Comparison of ENCODE assay signal across 1 cellular context in the genomic region with DNA sequence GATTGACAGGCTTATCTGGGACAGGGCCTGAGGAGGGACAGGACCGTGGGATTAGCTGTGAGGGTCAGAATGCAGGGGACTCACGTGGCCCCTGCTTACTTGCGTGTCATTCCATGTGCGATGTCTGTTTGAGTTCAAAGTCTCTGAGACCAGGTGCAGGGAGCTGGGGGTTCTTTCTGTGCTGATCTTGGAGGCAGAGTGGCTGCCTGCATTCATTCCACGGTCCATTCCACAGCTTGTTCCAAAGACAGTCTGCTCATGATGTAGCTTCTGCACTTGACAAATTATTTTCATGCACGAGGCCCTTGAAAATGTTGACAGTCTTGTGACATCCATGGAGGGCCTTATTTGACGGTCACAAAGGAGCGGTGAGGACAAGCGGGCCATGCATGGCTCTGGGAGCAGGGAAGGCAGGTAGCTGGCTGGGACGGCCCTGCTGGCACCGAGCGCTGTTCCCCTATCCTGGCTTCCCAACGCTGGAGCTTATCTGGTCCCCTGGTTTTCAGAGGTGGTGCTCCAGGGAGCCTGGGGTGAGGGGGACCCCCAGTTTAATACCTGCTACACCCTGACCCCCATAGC.
TF ChIP-seq lines count a peak whose summit lies in the region.

No MANE protein-coding gene starts in this region.

TF ChIP-seq in HepG2, 621 proteins besides CTCF, POLR2A, EP300 and RAD21 (continued from another document and continues in another):
- TF ChIP-seq, protein P1, sequence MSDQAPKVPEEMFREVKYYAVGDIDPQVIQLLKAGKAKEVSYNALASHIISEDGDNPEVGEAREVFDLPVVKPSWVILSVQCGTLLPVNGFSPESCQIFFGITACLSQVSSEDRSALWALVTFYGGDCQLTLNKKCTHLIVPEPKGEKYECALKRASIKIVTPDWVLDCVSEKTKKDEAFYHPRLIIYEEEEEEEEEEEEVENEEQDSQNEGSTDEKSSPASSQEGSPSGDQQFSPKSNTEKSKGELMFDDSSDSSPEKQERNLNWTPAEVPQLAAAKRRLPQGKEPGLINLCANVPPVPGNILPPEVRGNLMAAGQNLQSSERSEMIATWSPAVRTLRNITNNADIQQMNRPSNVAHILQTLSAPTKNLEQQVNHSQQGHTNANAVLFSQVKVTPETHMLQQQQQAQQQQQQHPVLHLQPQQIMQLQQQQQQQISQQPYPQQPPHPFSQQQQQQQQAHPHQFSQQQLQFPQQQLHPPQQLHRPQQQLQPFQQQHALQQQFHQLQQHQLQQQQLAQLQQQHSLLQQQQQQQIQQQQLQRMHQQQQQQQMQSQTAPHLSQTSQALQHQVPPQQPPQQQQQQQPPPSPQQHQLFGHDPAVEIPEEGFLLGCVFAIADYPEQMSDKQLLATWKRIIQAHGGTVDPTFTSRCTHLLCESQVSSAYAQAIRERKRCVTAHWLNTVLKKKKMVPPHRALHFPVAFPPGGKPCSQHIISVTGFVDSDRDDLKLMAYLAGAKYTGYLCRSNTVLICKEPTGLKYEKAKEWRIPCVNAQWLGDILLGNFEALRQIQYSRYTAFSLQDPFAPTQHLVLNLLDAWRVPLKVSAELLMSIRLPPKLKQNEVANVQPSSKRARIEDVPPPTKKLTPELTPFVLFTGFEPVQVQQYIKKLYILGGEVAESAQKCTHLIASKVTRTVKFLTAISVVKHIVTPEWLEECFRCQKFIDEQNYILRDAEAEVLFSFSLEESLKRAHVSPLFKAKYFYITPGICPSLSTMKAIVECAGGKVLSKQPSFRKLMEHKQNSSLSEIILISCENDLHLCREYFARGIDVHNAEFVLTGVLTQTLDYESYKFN (CRISPR knock-in tag; conservative IDR thresholded peaks at IDR 0.05), result peak; percentile 88
- TF ChIP-seq ZNF746 (CRISPR knock-in tag; IDR thresholded peaks at IDR 0.05) (peak; percentile 83; the same call in 1 of the 2 replicates), ETS1 (CRISPR knock-in tag; IDR thresholded peaks at IDR 0.05) (no peak; the same call in 1 of the 2 replicates), ZNF367 (CRISPR knock-in tag; IDR thresholded peaks at IDR 0.05; ENCODE audit: borderline replicate concordance) (0 out of 2 replicates have a peak, but pooled peaks have one; percentile 59), SIN3B (IDR thresholded peaks at IDR 0.05; ENCODE audit: low read length) (no peak), TOE1 (CRISPR knock-in tag; IDR thresholded peaks at IDR 0.05) (no peak), CENPT (CRISPR knock-in tag; IDR thresholded peaks at IDR 0.05; ENCODE audit: low read depth) (0 out of 2 replicates have a peak, but pooled peaks have one; percentile 67), ELF1 (CRISPR knock-in tag; IDR thresholded peaks at IDR 0.05) (peak; percentile 21; the same call in 1 of the 2 replicates), MTERF4 (CRISPR knock-in tag; IDR thresholded peaks at IDR 0.05) (0 out of 2 replicates have a peak, but pooled peaks have one; percentile 81), ZNF691 (CRISPR knock-in tag; IDR thresholded peaks at IDR 0.05; ENCODE audit: borderline replicate concordance, low read depth) (peak; percentile 92), ZNF253 (CRISPR knock-in tag; IDR thresholded peaks at IDR 0.05; ENCODE audit: borderline replicate concordance) (peak; percentile 96; the same call in 1 of the 2 replicates), KDM5B (CRISPR knock-in tag; IDR thresholded peaks at IDR 0.05; ENCODE audit: borderline replicate concordance) (no peak; the same call in 1 of the 2 replicates), ZC3H13 (CRISPR knock-in tag; IDR thresholded peaks at IDR 0.05) (0 out of 2 replicates have a peak, but pooled peaks have one; percentile 58), PRDM10 (CRISPR knock-in tag; IDR thresholded peaks at IDR 0.05; ENCODE audit: low read depth) (peak; percentile 89), KMT2B (CRISPR knock-in tag; IDR thresholded peaks at IDR 0.05) (peak; percentile 81; the same call in 1 of the 2 replicates), ZNF274 (CRISPR knock-in tag; IDR thresholded peaks at IDR 0.05) (no peak; the same call in 1 of the 2 replicates), KDM2A (CRISPR knock-in tag; IDR thresholded peaks at IDR 0.05; ENCODE audit: borderline replicate concordance, low read depth) (no peak; the same call in none of the 2 replicates), SMAD1 (CRISPR knock-in tag; IDR thresholded peaks at IDR 0.05; ENCODE audit: borderline replicate concordance, low read depth) (0 out of 2 replicates have a peak, but pooled peaks have one; percentile 10), NCOA2 (CRISPR knock-in tag; IDR thresholded peaks at IDR 0.05) (peak; percentile 84)
- TF ChIP-seq, protein P2, sequence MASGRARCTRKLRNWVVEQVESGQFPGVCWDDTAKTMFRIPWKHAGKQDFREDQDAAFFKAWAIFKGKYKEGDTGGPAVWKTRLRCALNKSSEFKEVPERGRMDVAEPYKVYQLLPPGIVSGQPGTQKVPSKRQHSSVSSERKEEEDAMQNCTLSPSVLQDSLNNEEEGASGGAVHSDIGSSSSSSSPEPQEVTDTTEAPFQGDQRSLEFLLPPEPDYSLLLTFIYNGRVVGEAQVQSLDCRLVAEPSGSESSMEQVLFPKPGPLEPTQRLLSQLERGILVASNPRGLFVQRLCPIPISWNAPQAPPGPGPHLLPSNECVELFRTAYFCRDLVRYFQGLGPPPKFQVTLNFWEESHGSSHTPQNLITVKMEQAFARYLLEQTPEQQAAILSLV (CRISPR knock-in tag; IDR thresholded peaks at IDR 0.05; ENCODE audit: borderline replicate concordance), result 0 out of 2 replicates have a peak, but pooled peaks have one; percentile 76
- TF ChIP-seq, protein P3, sequence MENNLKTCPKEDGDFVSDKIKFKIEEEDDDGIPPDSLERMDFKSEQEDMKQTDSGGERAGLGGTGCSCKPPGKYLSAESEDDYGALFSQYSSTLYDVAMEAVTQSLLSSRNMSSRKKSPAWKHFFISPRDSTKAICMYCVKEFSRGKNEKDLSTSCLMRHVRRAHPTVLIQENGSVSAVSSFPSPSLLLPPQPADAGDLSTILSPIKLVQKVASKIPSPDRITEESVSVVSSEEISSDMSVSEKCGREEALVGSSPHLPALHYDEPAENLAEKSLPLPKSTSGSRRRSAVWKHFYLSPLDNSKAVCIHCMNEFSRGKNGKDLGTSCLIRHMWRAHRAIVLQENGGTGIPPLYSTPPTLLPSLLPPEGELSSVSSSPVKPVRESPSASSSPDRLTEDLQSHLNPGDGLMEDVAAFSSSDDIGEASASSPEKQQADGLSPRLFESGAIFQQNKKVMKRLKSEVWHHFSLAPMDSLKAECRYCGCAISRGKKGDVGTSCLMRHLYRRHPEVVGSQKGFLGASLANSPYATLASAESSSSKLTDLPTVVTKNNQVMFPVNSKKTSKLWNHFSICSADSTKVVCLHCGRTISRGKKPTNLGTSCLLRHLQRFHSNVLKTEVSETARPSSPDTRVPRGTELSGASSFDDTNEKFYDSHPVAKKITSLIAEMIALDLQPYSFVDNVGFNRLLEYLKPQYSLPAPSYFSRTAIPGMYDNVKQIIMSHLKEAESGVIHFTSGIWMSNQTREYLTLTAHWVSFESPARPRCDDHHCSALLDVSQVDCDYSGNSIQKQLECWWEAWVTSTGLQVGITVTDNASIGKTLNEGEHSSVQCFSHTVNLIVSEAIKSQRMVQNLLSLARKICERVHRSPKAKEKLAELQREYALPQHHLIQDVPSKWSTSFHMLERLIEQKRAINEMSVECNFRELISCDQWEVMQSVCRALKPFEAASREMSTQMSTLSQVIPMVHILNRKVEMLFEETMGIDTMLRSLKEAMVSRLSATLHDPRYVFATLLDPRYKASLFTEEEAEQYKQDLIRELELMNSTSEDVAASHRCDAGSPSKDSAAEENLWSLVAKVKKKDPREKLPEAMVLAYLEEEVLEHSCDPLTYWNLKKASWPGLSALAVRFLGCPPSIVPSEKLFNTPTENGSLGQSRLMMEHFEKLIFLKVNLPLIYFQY (CRISPR knock-in tag; IDR thresholded peaks at IDR 0.05; ENCODE audit: borderline replicate concordance), result 0 out of 2 replicates have a peak, but pooled peaks have one; percentile 27
- TF ChIP-seq, protein P4, sequence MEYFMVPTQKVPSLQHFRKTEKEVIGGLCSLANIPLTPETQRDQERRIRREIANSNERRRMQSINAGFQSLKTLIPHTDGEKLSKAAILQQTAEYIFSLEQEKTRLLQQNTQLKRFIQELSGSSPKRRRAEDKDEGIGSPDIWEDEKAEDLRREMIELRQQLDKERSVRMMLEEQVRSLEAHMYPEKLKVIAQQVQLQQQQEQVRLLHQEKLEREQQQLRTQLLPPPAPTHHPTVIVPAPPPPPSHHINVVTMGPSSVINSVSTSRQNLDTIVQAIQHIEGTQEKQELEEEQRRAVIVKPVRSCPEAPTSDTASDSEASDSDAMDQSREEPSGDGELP (IDR thresholded peaks at IDR 0.05; ENCODE audit: borderline replicate concordance, low read depth), result peak; percentile 80; the same call in 1 of the 2 replicates
- TF ChIP-seq, protein P5, sequence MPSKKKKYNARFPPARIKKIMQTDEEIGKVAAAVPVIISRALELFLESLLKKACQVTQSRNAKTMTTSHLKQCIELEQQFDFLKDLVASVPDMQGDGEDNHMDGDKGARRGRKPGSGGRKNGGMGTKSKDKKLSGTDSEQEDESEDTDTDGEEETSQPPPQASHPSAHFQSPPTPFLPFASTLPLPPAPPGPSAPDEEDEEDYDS (CRISPR knock-in tag; IDR thresholded peaks at IDR 0.05), result peak; percentile 69
- TF ChIP-seq, protein P6, sequence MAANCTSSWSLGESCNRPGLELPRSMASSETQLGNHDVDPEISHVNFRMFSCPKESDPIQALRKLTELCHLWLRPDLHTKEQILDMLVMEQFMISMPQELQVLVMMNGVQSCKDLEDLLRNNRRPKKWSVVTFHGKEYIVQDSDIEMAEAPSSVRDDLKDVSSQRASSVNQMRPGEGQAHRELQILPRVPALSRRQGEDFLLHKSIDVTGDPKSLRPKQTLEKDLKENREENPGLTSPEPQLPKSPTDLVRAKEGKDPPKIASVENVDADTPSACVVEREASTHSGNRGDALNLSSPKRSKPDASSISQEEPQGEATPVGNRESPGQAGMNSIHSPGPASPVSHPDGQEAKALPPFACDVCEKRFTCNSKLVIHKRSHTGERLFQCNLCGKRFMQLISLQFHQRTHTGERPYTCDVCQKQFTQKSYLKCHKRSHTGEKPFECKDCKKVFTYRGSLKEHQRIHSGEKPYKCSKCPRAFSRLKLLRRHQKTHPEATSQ (CRISPR knock-in tag; IDR thresholded peaks at IDR 0.05; ENCODE audit: borderline replicate concordance), result peak; percentile 84
- TF ChIP-seq, protein P7, sequence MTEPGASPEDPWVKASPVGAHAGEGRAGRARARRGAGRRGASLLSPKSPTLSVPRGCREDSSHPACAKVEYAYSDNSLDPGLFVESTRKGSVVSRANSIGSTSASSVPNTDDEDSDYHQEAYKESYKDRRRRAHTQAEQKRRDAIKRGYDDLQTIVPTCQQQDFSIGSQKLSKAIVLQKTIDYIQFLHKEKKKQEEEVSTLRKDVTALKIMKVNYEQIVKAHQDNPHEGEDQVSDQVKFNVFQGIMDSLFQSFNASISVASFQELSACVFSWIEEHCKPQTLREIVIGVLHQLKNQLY (CRISPR knock-in tag; IDR thresholded peaks at IDR 0.05), result peak; percentile 94
